ENCODE assay signal across 1 cellular context in the genomic region with DNA sequence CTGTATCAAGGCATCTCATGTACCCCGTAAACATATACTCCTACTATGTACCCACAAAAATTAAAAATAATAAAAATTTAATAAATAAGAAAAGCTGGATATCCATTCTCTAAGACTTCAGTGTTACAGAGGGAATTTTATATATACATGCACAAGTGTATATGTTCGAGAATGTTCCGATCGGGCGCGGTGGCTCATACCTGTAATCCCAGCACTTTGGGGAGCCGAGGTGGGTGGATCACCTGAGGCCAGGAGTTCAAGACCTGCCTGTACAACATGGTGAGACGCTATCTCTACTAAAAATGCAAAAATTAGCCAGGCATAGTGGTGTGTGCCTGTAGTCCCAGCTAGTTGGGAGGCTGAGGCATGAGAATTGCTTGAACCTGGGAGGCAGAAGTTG. TPM values are rescaled to one million over a fixed set of nuclear protein-coding genes. Genes with fewer than 3 reads are reported as not detected.
"Had no signal": no experiment of that assay in that cellular context is flagged by ENCODE, and none has a peak within 500 bp of the region (broad histone marks: within the 10 kb centered on the region; RNA-seq: fewer than 3 reads in every experiment).

No MANE protein-coding gene starts in this region.

RNA-seq across cellular contexts. Expression of a gene that starts 17.1 kb away (rescaled TPM):
- total RNA-seq: cerebellum had no signal
